ENCODE assay signal across 26 cellular contexts in the genomic region with DNA sequence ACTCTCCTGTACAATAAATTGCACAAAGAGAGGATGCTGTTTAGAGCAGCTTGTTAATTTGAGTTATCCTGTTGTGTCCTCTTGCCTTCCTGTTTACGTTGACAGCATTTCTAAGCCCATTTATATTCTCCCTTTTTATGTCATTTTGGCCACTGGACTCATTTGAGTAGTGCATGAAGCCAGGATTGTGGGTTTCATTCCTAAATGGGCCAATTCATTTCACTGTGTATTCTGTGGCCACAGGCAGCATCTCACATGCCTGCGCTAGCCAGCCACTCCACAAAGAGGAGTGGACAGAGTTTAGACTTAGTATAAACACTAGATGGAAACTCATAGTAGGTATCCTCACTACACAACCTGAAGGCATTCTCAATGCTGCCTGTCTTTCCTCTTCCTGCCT.
"Had no signal": no experiment of that assay in that cellular context is flagged by ENCODE, and none has a peak within 500 bp of the region (broad histone marks: within the 10 kb centered on the region; RNA-seq: fewer than 3 reads in every experiment).

No MANE protein-coding gene starts in this region.

- H3K4me3 ChIP-seq: breast epithelium had no signal

- H3K9me3 Mint-ChIP-seq: activated CD4-positive, alpha-beta memory T cell treated with anti-CD3 and anti-CD28 coated beads, Interleukin-2, amount 10 ng/mL, durations not matched to agents 7 days and 5 days; activated naive CD4-positive, alpha-beta T cell treated with anti-CD3 and anti-CD28 coated beads for 36 hours; activated T-helper 17 cell treated with anti-CD3 and anti-CD28 coated beads, Interleukin-2, amount 50 U/mL, for 72 hours; WTC11 had no signal

- H3K27ac Mint-ChIP-seq: activated CD4-positive, alpha-beta memory T cell treated with anti-CD3 and anti-CD28 coated beads, Interleukin-2, amount 10 ng/mL, durations not matched to agents 7 days and 5 days; activated naive CD4-positive, alpha-beta T cell treated with anti-CD3 and anti-CD28 coated beads for 36 hours; activated naive CD8-positive, alpha-beta T cell; activated T-helper 17 cell treated with anti-CD3 and anti-CD28 coated beads, Interleukin-2, amount 50 U/mL, for 72 hours; T-helper 17 cell; WTC11 had no signal

- H3K27me3 ChIP-seq: breast epithelium had no signal

- ATAC-seq: activated T-helper 17 cell treated with anti-CD3 and anti-CD28 coated beads, Interleukin-2, amount 50 U/mL, for 72 hours; PC-3; T-helper 17 cell; WTC11 had no signal

- H3K4me1 ChIP-seq: breast epithelium had no signal

- H3K36me3 ChIP-seq: breast epithelium had no signal

- H3K4me3 Mint-ChIP-seq: activated CD4-positive, alpha-beta memory T cell treated with anti-CD3 and anti-CD28 coated beads, Interleukin-2, amount 10 ng/mL, durations not matched to agents 7 days and 5 days; activated naive CD4-positive, alpha-beta T cell treated with anti-CD3 and anti-CD28 coated beads for 36 hours; activated naive CD8-positive, alpha-beta T cell; activated T-helper 17 cell treated with anti-CD3 and anti-CD28 coated beads, Interleukin-2, amount 50 U/mL, for 72 hours; T-helper 17 cell; WTC11 had no signal

- H3K9me3 ChIP-seq: breast epithelium had no signal

- H3K27me3 Mint-ChIP-seq: activated CD4-positive, alpha-beta memory T cell treated with anti-CD3 and anti-CD28 coated beads, Interleukin-2, amount 10 ng/mL, durations not matched to agents 7 days and 5 days; activated naive CD8-positive, alpha-beta T cell; activated T-helper 17 cell treated with anti-CD3 and anti-CD28 coated beads, Interleukin-2, amount 50 U/mL, for 72 hours; T-helper 17 cell had no signal

- H3K27ac ChIP-seq: breast epithelium had no signal

- DNase-seq: activated CD4-positive, alpha-beta memory T cell treated with anti-CD3 and anti-CD28 coated beads, Interleukin-2, amount 10 ng/mL, durations not matched to agents 7 days and 5 days; activated CD4-positive, alpha-beta T cell treated with anti-CD3 and anti-CD28 coated beads for 1 hour; activated CD4-positive, alpha-beta T cell treated with anti-CD3 and anti-CD28 coated beads, Interleukin-2, amount 50 U/mL, for 1 hour; activated gamma-delta T cell; activated naive CD4-positive, alpha-beta T cell treated with anti-CD3 and anti-CD28 coated beads for 36 hours; activated T-cell treated with anti-CD3 and anti-CD28 coated beads for 4 hours; activated T-cell treated with anti-CD3 and anti-CD28 coated beads, Interleukin-2, amount 50 U/mL, for 48 hours; amygdala; caudate nucleus; KG1; NCI-H1048; NCI-H1930; NCI-H2171 treated with DMSO at 0.1 percent for 48 hours; NCI-H345; NCI-H510A treated with DMSO at 0.1 percent for 48 hours; NCI-H69; NK-92 treated with Interleukin-12 subunit alpha and Interleukin-12 subunit beta, amount 100 ng/mL, for 24 hours; PC-3; SHP77 treated with DMSO at 0.1 percent for 48 hours; T-helper 17 cell; T-helper 9 cell had no signal

- FAIRE-seq: RCC 7860 had no signal

- H3K4me1 Mint-ChIP-seq: activated CD4-positive, alpha-beta memory T cell treated with anti-CD3 and anti-CD28 coated beads, Interleukin-2, amount 10 ng/mL, durations not matched to agents 7 days and 5 days; activated T-helper 17 cell treated with anti-CD3 and anti-CD28 coated beads, Interleukin-2, amount 50 U/mL, for 72 hours had no signal
